8 cellular contexts compared by ENCODE assay signal in genomic region chr12:56315626-56316473, GRCh38. TPM values are rescaled to one million over a fixed set of nuclear protein-coding genes. Genes with fewer than 3 reads are reported as not detected.
A peak's percentile ranks its signal among the peaks of the same experiment; 100 is the strongest.
DNase-seq lines count a peak whose midpoint lies in the region; ATAC-seq and TF ChIP-seq lines count a peak whose summit lies in the region.

Gene CNPY2 (minus strand): TSS chr12:56315988. CDS start chr12:56315217, 771 bp downstream.

- CTCF ChIA-PET in PC-9 (lab: Charles Lee) = interaction anchor here (0.6 to 1.3 kb wide), 5 partner anchors 44 to 191 kb away, joined by 3 to 8 read pairs (median 5); partner anchors contain the start of gene STAT2

- TF ChIP-seq POLR2A in erythroblast (IDR thresholded peaks at IDR 0.05; ENCODE audit: low read length) = peak; percentile 85

- peaks cover 11% of the 10 kb centered on the region; the same call in 1 of the 2 replicates for H3K36me3 ChIP-seq in PC-9 (ENCODE audit: low read depth)
- peaks cover 20 to 25% of the 10 kb centered on the region in 2 donors for H3K36me3 ChIP-seq in mucosa of rectum (ENCODE audit: control insufficient read depth in 2 of 2, insufficient read depth in 2 of 2, low read length in 2 of 2)

- no peaks in the 10 kb centered on the region for H4K20me1 ChIP-seq in PC-9 (ENCODE audit: insufficient read depth)

- ATAC-seq in GM21619 (IDR thresholded peaks at IDR 0.05; ENCODE audit: unreplicated experiment) = peak; percentile 86

- H3K27me3 ChIP-seq in PC-9 (ENCODE audit: insufficient read depth, low read depth) (no peaks in the 10 kb centered on the region), mucosa of rectum (ENCODE audit: control insufficient read depth in 2 of 2, insufficient read depth in 2 of 2, low read length in 2 of 2) (no peaks in the 10 kb centered on the region)

- peak within 1 kb of the TSS; percentile 91 for H2AFZ ChIP-seq in PC-9

- peak; percentile 98 for DNase-seq in DMS153 treated with DMSO at 0.1 percent for 48 hours (lab: John Stamatoyannopoulos, UW; ENCODE audit: unreplicated experiment)
- peak; percentile 92 for DNase-seq in Jurkat, Clone E6-1 (ENCODE audit: low read depth, low spot score)
- peak; percentile 95 for DNase-seq in PC-9
- DNase-seq in activated T-cell treated with anti-CD3 and anti-CD28 coated beads, Interleukin-2, amount 50 U/mL, for 1 hour = peak; percentile 93
- DNase-seq in erythroblast (lab: John Stamatoyannopoulos, UW) = peak; percentile 96 to 97
- peak; percentile 96 for DNase-seq in stimulated activated CD8-positive, alpha-beta memory T cell treated with anti-CD3 and anti-CD28 coated beads, Interleukin-4, amount 100 ng/mL, for 48 hours

- BruUV-seq in PC-9 (replicated peaks; lab: Mats Ljungman, UMichigan) = no TSS peak

- H3K9me3 ChIP-seq in PC-9 (ENCODE audit: insufficient read depth, low read depth) (no peaks in the 10 kb centered on the region), mucosa of rectum (ENCODE audit: control insufficient read depth in 2 of 2, low read length in 2 of 2) (no peaks in the 10 kb centered on the region)

- H3K9ac ChIP-seq in mucosa of rectum (ENCODE audit: low read depth in 1 of 2, low read length in 2 of 2) = peak within 1 kb of the TSS; percentile 85 to 95

- peak within 1 kb of the TSS; percentile 98 for H3K4me3 ChIP-seq in Jurkat, Clone E6-1 (ENCODE audit: low read length)
- H3K4me3 ChIP-seq in PC-9 (peak within 1 kb of the TSS; percentile 83), mucosa of rectum (ENCODE audit: low read length in 2 of 2) (peak within 1 kb of the TSS; percentile 97 to 99)

- H3K9me2 ChIP-seq in PC-9 (ENCODE audit: insufficient read depth) = no peaks in the 10 kb centered on the region

- POLR2A ChIA-PET in PC-9 (lab: Charles Lee; ENCODE audit: unreplicated experiment) = interaction anchor here (0.6 to 1.4 kb wide), 7 partner anchors 15 to 321 kb away, joined by 3 to 8 read pairs (median 7); partner anchors contain the start of genes PAN2 and STAT2

- H3F3A ChIP-seq in PC-9 (ENCODE audit: insufficient read depth, low read depth) = peaks cover 8% of the 10 kb centered on the region

- TF ChIP-seq CTCF in PC-9 (conservative IDR thresholded peaks at IDR 0.05) = no peak; the same call in 1 of the 2 replicates

- H3K79me2 ChIP-seq in PC-9 (ENCODE audit: low read depth) = peaks cover 18% of the 10 kb centered on the region

- H3K27ac ChIP-seq in PC-9 = peak within 1 kb of the TSS; percentile 51
- H3K27ac ChIP-seq in mucosa of rectum (ENCODE audit: low read depth in 2 of 2, low read length in 2 of 2) = peak within 1 kb of the TSS; percentile 97 to 98

- intact Hi-C loops in PC-9 (cut with micrococcal nuclease; ENCODE audit: unreplicated experiment) = loop anchor here (1.0 to 2.0 kb wide), 2 partner anchors 15 to 148 kb away; partner anchors contain the start of gene CS

- H3K4me1 ChIP-seq in PC-9 (replicated peaks; ENCODE audit: insufficient read depth) = peaks cover 18% of the 10 kb centered on the region
- peaks cover 14 to 15% of the 10 kb centered on the region in 2 donors for H3K4me1 ChIP-seq in mucosa of rectum (ENCODE audit: control insufficient read depth in 2 of 2, insufficient read depth in 2 of 2, low read length in 2 of 2)

- H3K4me2 ChIP-seq in PC-9 = peak within 1 kb of the TSS; percentile 89

RNA-seq across cellular contexts. Expression of gene CNPY2, which starts in this region (rescaled TPM):
- polyA plus RNA-seq in Jurkat, Clone E6-1 (2012; ENCODE audit: insufficient read depth, insufficient read length) = 172 TPM
- 78.2 and 82.1 TPM in 2 replicates for total RNA-seq in PC-9 (2021)

Comparison
In these comparisons a context has a peak if more than half of its experiments do, and no peak if none do; other contexts are left out.
1. Peak in every context shown above with its lines: DNase-seq, ATAC-seq, H3K4me3 ChIP-seq and H3K27ac ChIP-seq.